16 cellular contexts compared by ENCODE assay signal in genomic region chr19:42740381-42740780, GRCh38. TPM values are rescaled to one million over a fixed set of nuclear protein-coding genes. Genes with fewer than 3 reads are reported as not detected.
DNase-seq lines count a peak whose midpoint lies in the region; ATAC-seq and TF ChIP-seq lines count a peak whose summit lies in the region.
"Not testable (repeated sequence)": the region's sequence is repeated elsewhere in the genome, so short reads cannot be mapped to it uniquely, and the experiment has no call there.
"Had no signal": no experiment of that assay in that cellular context is flagged by ENCODE, and none has a peak within 500 bp of the region (broad histone marks: within the 10 kb centered on the region; RNA-seq: fewer than 3 reads in every experiment).

Gene PSG3 (minus strand): TSS chr19:42740481. CDS start chr19:42740384, 97 bp downstream.

- not testable (repeated sequence) for DNase-seq in Calu3; G401 (ENCODE audit: low spot score); activated naive CD4-positive, alpha-beta T cell treated with anti-CD3 and anti-CD28 coated beads, Interleukin-2, amount 10 ng/mL, durations not matched to agents 7 days and 5 days; stimulated activated effector memory CD8-positive, alpha-beta T cell treated with anti-CD3 and anti-CD28 coated beads, Interleukin-12 subunit alpha, Interleukin-12 subunit beta, amount 100 ng/mL, for 72 hours (ENCODE audit: low spot score in 2 of 2)
- DNase-seq in mesenteric fat pad (ENCODE audit: low spot score) = peak; percentile 37

- H3K27ac Mint-ChIP-seq in Calu3 (ENCODE audit: unreplicated experiment) = peak within 1 kb of the TSS; percentile 21
- H3K27ac Mint-ChIP-seq in activated naive CD4-positive, alpha-beta T cell treated with anti-CD3 and anti-CD28 coated beads, Interleukin-2, amount 10 ng/mL, durations not matched to agents 7 days and 5 days = peak within 1 kb of the TSS; percentile 11
- peak within 1 kb of the TSS; percentile 50 for H3K27ac Mint-ChIP-seq in stimulated activated effector memory CD8-positive, alpha-beta T cell treated with anti-CD3 and anti-CD28 coated beads, Interleukin-12 subunit alpha, Interleukin-12 subunit beta, amount 100 ng/mL, for 72 hours

- not testable (repeated sequence) for H3K9me3 Mint-ChIP-seq in Calu3 (ENCODE audit: low read depth, unreplicated experiment); activated naive CD4-positive, alpha-beta T cell treated with anti-CD3 and anti-CD28 coated beads, Interleukin-2, amount 10 ng/mL, durations not matched to agents 7 days and 5 days; stimulated activated effector memory CD8-positive, alpha-beta T cell treated with anti-CD3 and anti-CD28 coated beads, Interleukin-12 subunit alpha, Interleukin-12 subunit beta, amount 100 ng/mL, for 72 hours

- CTCF ChIA-PET in Calu3 (lab: Charles Lee) = interaction anchor here (1.8 kb wide), 1 partner anchor 47 kb away, joined by 30 read pairs; no protein-coding TSS in a partner anchor
- CTCF ChIA-PET in activated naive CD4-positive, alpha-beta T cell treated with anti-CD3 and anti-CD28 coated beads, Interleukin-2, amount 10 ng/mL, durations not matched to agents 7 days and 5 days (lab: Charles Lee) = interaction anchor here (0.6 kb wide), 1 partner anchor 1094 kb away, joined by 3 read pairs; no protein-coding TSS in a partner anchor

- not testable (repeated sequence) for H3K9me3 ChIP-seq in BLaER1; BLaER1 treated with 17β-estradiol and CSF1 and Interleukin-3, amounts not matched to agents 10 nM and 100 nM (replicated peaks in 1 of 11)

- not testable (repeated sequence) for ATAC-seq in stimulated activated effector memory CD8-positive, alpha-beta T cell treated with anti-CD3 and anti-CD28 coated beads, Interleukin-12 subunit alpha, Interleukin-12 subunit beta, amount 100 ng/mL, for 72 hours

- H3K27me3 ChIP-seq in BLaER1; BLaER1 treated with 17β-estradiol and CSF1 and Interleukin-3, amounts not matched to agents 10 nM and 100 nM: not testable (repeated sequence)

- not testable (repeated sequence) for H3K9ac ChIP-seq in BLaER1; BLaER1 treated with 17β-estradiol and CSF1 and Interleukin-3, amounts not matched to agents 10 nM and 100 nM

- H3K4me3 ChIP-seq in BLaER1; BLaER1 treated with 17β-estradiol and CSF1 and Interleukin-3, amounts not matched to agents 10 nM and 100 nM: not testable (repeated sequence)

- BruUV-seq in Calu3 (replicated peaks; lab: Mats Ljungman, UMichigan) = not testable (repeated sequence)

- intact Hi-C loops in Calu3 (cut with micrococcal nuclease; ENCODE audit: unreplicated experiment) = not testable (repeated sequence)

- H4K20me1 ChIP-seq in BLaER1; BLaER1 treated with 17β-estradiol and CSF1 and Interleukin-3, amounts not matched to agents 10 nM and 100 nM: not testable (repeated sequence)

- H3K4me1 Mint-ChIP-seq in Calu3 (ENCODE audit: low read depth, unreplicated experiment) = peaks cover 55% of the 10 kb centered on the region
- H3K4me1 Mint-ChIP-seq in activated naive CD4-positive, alpha-beta T cell treated with anti-CD3 and anti-CD28 coated beads, Interleukin-2, amount 10 ng/mL, durations not matched to agents 7 days and 5 days; stimulated activated effector memory CD8-positive, alpha-beta T cell treated with anti-CD3 and anti-CD28 coated beads, Interleukin-12 subunit alpha, Interleukin-12 subunit beta, amount 100 ng/mL, for 72 hours: not testable (repeated sequence)

- not testable (repeated sequence) for H3K36me3 ChIP-seq in BLaER1; BLaER1 treated with 17β-estradiol and CSF1 and Interleukin-3, amounts not matched to agents 10 nM and 100 nM

- H3K27ac ChIP-seq in BLaER1; BLaER1 treated with 17β-estradiol and CSF1 and Interleukin-3, amounts not matched to agents 10 nM and 100 nM: not testable (repeated sequence)

- H3K4me3 Mint-ChIP-seq in Calu3 (ENCODE audit: low read depth, unreplicated experiment); activated naive CD4-positive, alpha-beta T cell treated with anti-CD3 and anti-CD28 coated beads, Interleukin-2, amount 10 ng/mL, durations not matched to agents 7 days and 5 days; stimulated activated effector memory CD8-positive, alpha-beta T cell treated with anti-CD3 and anti-CD28 coated beads, Interleukin-12 subunit alpha, Interleukin-12 subunit beta, amount 100 ng/mL, for 72 hours: not testable (repeated sequence)

- H3K36me3 Mint-ChIP-seq in Calu3 (ENCODE audit: insufficient read depth, unreplicated experiment) = peaks cover 13% of the 10 kb centered on the region
- not testable (repeated sequence) for H3K36me3 Mint-ChIP-seq in activated naive CD4-positive, alpha-beta T cell treated with anti-CD3 and anti-CD28 coated beads, Interleukin-2, amount 10 ng/mL, durations not matched to agents 7 days and 5 days; stimulated activated effector memory CD8-positive, alpha-beta T cell treated with anti-CD3 and anti-CD28 coated beads, Interleukin-12 subunit alpha, Interleukin-12 subunit beta, amount 100 ng/mL, for 72 hours

- H3K27me3 Mint-ChIP-seq in Calu3 (ENCODE audit: unreplicated experiment) = not testable (repeated sequence)
- H3K27me3 Mint-ChIP-seq in activated naive CD4-positive, alpha-beta T cell treated with anti-CD3 and anti-CD28 coated beads, Interleukin-2, amount 10 ng/mL, durations not matched to agents 7 days and 5 days = peaks cover 18% of the 10 kb centered on the region

- in situ Hi-C loops in G401 (cut with HindIII; ENCODE audit: low sequenced_read_pairs) = not testable (repeated sequence)

- H3K4me2 ChIP-seq in BLaER1 = peak within 1 kb of the TSS; percentile 39
- peak within 1 kb of the TSS in 8 of 11 experiments; percentile 30 to 61 (median 48); a peak in 13 of 22 replicates for H3K4me2 ChIP-seq in BLaER1 treated with 17β-estradiol and CSF1 and Interleukin-3, amounts not matched to agents 10 nM and 100 nM

- TF ChIP-seq CTCF in Calu3 (IDR thresholded peaks at IDR 0.05; ENCODE audit: unreplicated experiment) = not testable (repeated sequence)

- peaks cover 25% of the 10 kb centered on the region for H3K4me1 ChIP-seq in BLaER1
- H3K4me1 ChIP-seq in BLaER1 treated with 17β-estradiol and CSF1 and Interleukin-3, amounts not matched to agents 10 nM and 100 nM = peaks cover 0 to 24% (median 21%) of the 10 kb centered on the region in 10 experiments; a peak in 13 of 20 replicates

RNA-seq across cellular contexts. Expression of gene PSG3, which starts in this region (rescaled TPM):
- total RNA-seq in Calu3 (2022) = 0.20 TPM in 1 of 2 replicates, not detected in the other
- total RNA-seq in G401 (2014; rRNA removed; shearing (Covaris generic)) = 64.4 and 66.1 TPM in 2 replicates
- not detected for total RNA-seq in mesenteric fat pad
- total RNA-seq: A172; A673; B cell; Caco-2; CD4-positive, alpha-beta memory T cell; CD4-positive, alpha-beta T cell; CD8-positive, alpha-beta memory T cell; CD8-positive, alpha-beta T cell; Daoy had no signal

Comparison
In these comparisons a context has a peak if more than half of its experiments do, and no peak if none do; other contexts are left out.
1. RNA of gene PSG3 (total RNA-seq): 64.4 to 66.1 TPM in G401; 0.20 TPM in Calu3 and not detected in mesenteric fat pad (single experiment); every median in the first group is over 10 times any median in the second.
2. Peak in DNase-seq in mesenteric fat pad; RNA of the gene not detected or under 1 TPM.
3. Peak in every context shown above with its lines, with median percentiles within 50 percentile points of each other: H3K27ac Mint-ChIP-seq.